In the genomic region with DNA sequence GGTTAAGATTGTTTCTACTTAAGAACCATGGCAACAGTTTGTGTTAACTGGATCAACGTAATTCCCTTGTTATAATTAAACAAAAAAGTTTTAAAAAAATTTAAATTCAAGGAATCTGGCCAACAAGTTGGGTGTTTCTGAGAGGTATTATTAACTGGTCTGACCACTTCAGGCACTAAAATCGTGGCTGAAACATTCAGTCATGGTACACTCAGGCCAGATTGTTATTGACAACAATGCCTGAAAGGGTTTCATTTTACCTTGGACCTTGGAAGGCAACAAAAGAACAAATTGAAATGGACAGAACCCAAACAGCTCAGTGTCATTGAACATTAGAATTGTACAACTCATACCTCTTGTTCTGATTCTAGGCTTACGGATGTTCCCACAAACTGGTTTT, we compare ENCODE assay signal across 25 cellular contexts.
DNase-seq lines count a peak whose midpoint lies in the region; ATAC-seq and TF ChIP-seq lines count a peak whose summit lies in the region.
"Had no signal": no experiment of that assay in that cellular context is flagged by ENCODE, and none has a peak within 500 bp of the region (broad histone marks: within the 10 kb centered on the region; RNA-seq: fewer than 3 reads in every experiment).

No MANE protein-coding gene starts in this region.

- no peaks in the 10 kb centered on the region for H4K20me1 ChIP-seq in osteoblast (ENCODE audit: insufficient read depth, low read length)
- H4K20me1 ChIP-seq: BLaER1 treated with 17β-estradiol and CSF1 and Interleukin-3, amounts not matched to agents 10 nM and 100 nM had no signal

- peaks cover 30% of the 10 kb centered on the region for H3K4me1 ChIP-seq in osteoblast (ENCODE audit: insufficient read depth, low read length)
- H3K4me1 ChIP-seq: pancreas had no signal

- peak overlapping the region; percentile 59 for H3K27ac ChIP-seq in osteoblast (ENCODE audit: low read depth, low read length)
- H3K27ac ChIP-seq: BLaER1 treated with 17β-estradiol and CSF1 and Interleukin-3, amounts not matched to agents 10 nM and 100 nM; hepatocyte; pancreas had no signal

- no peaks in the 10 kb centered on the region for H3K9me3 ChIP-seq in osteoblast (ENCODE audit: low read depth, low read length)
- H3K9me3 ChIP-seq: pancreas, SK-N-SH had no signal

- H3K4me3 ChIP-seq in epithelial cell of esophagus (ENCODE audit: low read length): no peak overlapping the region
- peak overlapping the region; percentile 37 for H3K4me3 ChIP-seq in osteoblast (ENCODE audit: insufficient read depth, low read length)
- H3K4me3 ChIP-seq in H7 (ENCODE audit: insufficient read depth, low read depth, low read length): no peak overlapping the region
- H3K4me3 ChIP-seq: BLaER1 treated with 17β-estradiol and CSF1 and Interleukin-3, amounts not matched to agents 10 nM and 100 nM; hepatocyte; pancreas had no signal

- H2AFZ ChIP-seq in osteoblast (ENCODE audit: low read length): no peak overlapping the region
- H2AFZ ChIP-seq: hepatocyte had no signal

- DNase-seq in ELR (ENCODE audit: low read depth) (peak; percentile 23), NCI-H774 (lab: John Stamatoyannopoulos, UW) (peak; percentile 58), epithelial cell of esophagus (ENCODE audit: low read depth) (peak; percentile 14), osteoblast (ENCODE audit: insufficient read length, low spot score, missing footprints) (no peak), cerebellar cortex (ENCODE audit: low spot score) (no peak), H7 (no peak)
- DNase-seq: activated CD4-positive, alpha-beta memory T cell treated with anti-CD3 and anti-CD28 coated beads for 36 hours; activated CD4-positive, CD25-positive, alpha-beta regulatory T cell treated with anti-CD3 and anti-CD28 coated beads, Interleukin-2, amount 50 U/mL, for 72 hours; activated naive CD4-positive, alpha-beta T cell; activated naive CD8-positive, alpha-beta T cell treated with anti-CD3 and anti-CD28 coated beads, Interleukin-2, amount 50 U/mL, for 24 hours; DMS153; left colon; NCI-H1092 treated with DMSO at 0.1 percent for 48 hours; NCI-H187 treated with DMSO at 0.1 percent for 48 hours; NCI-H510A treated with DMSO at 0.1 percent for 48 hours; OCI-M1; pancreas; retina; SK-N-SH; stimulated activated CD4-positive, alpha-beta T cell treated with anti-CD3 and anti-CD28 coated beads, Interleukin-2, amount 100 ng/mL, for 24 hours; stimulated activated naive CD8-positive, alpha-beta T cell treated with anti-CD3 and anti-CD28 coated beads, Interleukin-15, amount 100 ng/mL, for 72 hours; T-helper 17 cell had no signal

- H3K79me2 ChIP-seq in osteoblast (ENCODE audit: insufficient read depth, low read length): no peaks in the 10 kb centered on the region
- H3K79me2 ChIP-seq: hepatocyte had no signal

- TF ChIP-seq CTCF in epithelial cell of esophagus (IDR thresholded peaks at IDR 0.05; ENCODE audit: insufficient read depth, low read depth, low read length, missing control alignments) (no peak), osteoblast (IDR thresholded peaks at IDR 0.05; ENCODE audit: extremely low read depth, low read depth, low read length) (no peak)

- no peak for ATAC-seq in HG02571 (IDR thresholded peaks at IDR 0.05; ENCODE audit: unreplicated experiment)
- ATAC-seq: activated naive CD8-positive, alpha-beta T cell treated with anti-CD3 and anti-CD28 coated beads, Interleukin-2, amount 50 U/mL, for 24 hours; left colon; stimulated activated naive CD8-positive, alpha-beta T cell treated with anti-CD3 and anti-CD28 coated beads, Interleukin-15, amount 100 ng/mL, for 72 hours; T-helper 17 cell had no signal

- peak overlapping the region; percentile 66 for H3K4me2 ChIP-seq in osteoblast (ENCODE audit: insufficient read depth, low read length)
- H3K4me2 ChIP-seq: BLaER1 treated with 17β-estradiol and CSF1 and Interleukin-3, amounts not matched to agents 10 nM and 100 nM; hepatocyte; SK-N-SH had no signal

- H3K27me3 ChIP-seq in osteoblast (ENCODE audit: insufficient read depth, low read length) (no peaks in the 10 kb centered on the region), H7 (ENCODE audit: control insufficient read depth, insufficient read depth, low read length) (no peaks in the 10 kb centered on the region)
- H3K27me3 ChIP-seq: BLaER1 treated with 17β-estradiol and CSF1 and Interleukin-3, amounts not matched to agents 10 nM and 100 nM; hepatocyte had no signal

- no peaks in the 10 kb centered on the region for H3K36me3 ChIP-seq in osteoblast (ENCODE audit: insufficient read depth, low read length)
- no peaks in the 10 kb centered on the region for H3K36me3 ChIP-seq in H7 (replicated peaks; ENCODE audit: control insufficient read depth, insufficient read depth, low read length)
- H3K36me3 ChIP-seq: BLaER1 treated with 17β-estradiol and CSF1 and Interleukin-3, amounts not matched to agents 10 nM and 100 nM; pancreas had no signal

Comparison
In these comparisons a context has a peak if more than half of its experiments do, and no peak if none do; other contexts are left out.
1. DNase-seq: peak in ELR (single experiment), NCI-H774 (single experiment) and epithelial cell of esophagus (single experiment); none in osteoblast (single experiment), cerebellar cortex (single experiment) and H7 (single experiment).